In the genomic region with DNA sequence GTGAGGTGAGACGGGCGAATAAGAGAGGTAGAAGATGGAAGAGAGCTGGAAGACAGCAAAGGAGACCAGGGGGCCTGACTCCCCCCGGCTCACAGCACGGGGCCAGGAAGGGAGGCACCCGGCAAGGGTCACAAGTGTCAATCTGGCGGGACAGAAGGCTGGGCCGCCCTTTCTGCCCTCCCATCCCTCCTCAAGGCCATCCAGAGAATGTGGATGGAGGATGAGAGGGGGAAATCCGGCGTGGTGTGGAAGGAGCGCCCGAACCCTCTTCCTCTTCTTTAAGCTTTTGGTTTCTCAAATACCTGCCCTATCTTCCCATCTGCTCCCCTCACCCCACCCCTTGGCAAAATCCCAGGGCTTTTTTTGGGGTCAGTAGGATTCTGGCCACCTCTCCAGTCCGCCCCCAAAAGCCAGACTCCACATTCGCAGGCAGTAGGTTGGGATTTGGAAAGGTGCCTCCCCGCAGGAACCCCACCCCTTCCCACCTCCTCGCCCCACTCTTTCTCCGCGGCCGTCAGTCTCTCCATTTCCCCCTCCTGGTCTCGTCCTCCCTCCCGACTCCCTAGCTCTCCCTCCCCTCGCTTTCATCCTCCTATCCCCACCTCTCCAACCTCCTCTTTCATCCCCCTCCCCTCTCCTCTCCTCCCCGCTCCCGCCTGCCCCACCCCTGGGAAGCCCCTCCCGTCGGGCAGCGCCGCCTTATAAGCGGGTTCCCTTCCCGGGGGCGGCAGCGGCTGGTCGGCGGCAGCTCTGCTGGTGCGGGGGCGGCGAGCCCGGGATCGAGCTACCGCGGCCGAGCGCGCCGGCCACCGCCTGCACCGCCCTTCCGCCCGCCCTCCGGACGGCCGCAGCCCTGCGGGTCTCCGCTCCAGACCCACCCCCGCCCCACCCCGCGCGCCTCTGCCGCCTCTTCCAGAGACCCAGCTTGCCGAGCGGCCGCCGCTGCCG, we compare ENCODE assay signal across 8 cellular contexts. TPM values are rescaled to one million over a fixed set of nuclear protein-coding genes. Genes with fewer than 3 reads are reported as not detected.
DNase-seq lines count a peak whose midpoint lies in the region; ATAC-seq and TF ChIP-seq lines count a peak whose summit lies in the region.

A gene with protein sequence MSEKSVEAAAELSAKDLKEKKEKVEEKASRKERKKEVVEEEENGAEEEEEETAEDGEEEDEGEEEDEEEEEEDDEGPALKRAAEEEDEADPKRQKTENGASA (plus strand): TSS at position 730 of the 948 bp plus-strand sequence. CDS start 343 bp downstream, outside the sequence.

- DNase-seq in activated CD4-positive, alpha-beta T cell treated with anti-CD3 and anti-CD28 coated beads, Interleukin-2, amount 10 ng/mL, durations not matched to agents 24 days and 14 days: peak; percentile 85
- no peak for DNase-seq in activated CD4-positive, alpha-beta T cell treated with anti-CD3 and anti-CD28 coated beads, Interleukin-2, amount 50 U/mL, for 1 hour
- peak; percentile 60 for DNase-seq in NCI-H2029 treated with DMSO at 0.1 percent for 48 hours (lab: John Stamatoyannopoulos, UW)
- peak; percentile 86 for DNase-seq in WTC11 (ENCODE audit: low spot score)
- no peak for DNase-seq in esophagus squamous epithelium (lab: John Stamatoyannopoulos, UW)

- H3K36me3 ChIP-seq in esophagus squamous epithelium (peaks cover 4 to 14% (median 4%) of the 10 kb centered on the region in 3 donors), muscle layer of duodenum (ENCODE audit: control insufficient read depth in 1 of 2, insufficient read depth in 2 of 2, low read length in 2 of 2) (peaks cover 0 to 14% of the 10 kb centered on the region in 2 donors), urinary bladder (ENCODE audit: insufficient read depth) (no peaks in the 10 kb centered on the region)

- H3K27me3 ChIP-seq in esophagus squamous epithelium (no peaks in the 10 kb centered on the region), muscle layer of duodenum (ENCODE audit: low read depth, low read length) (no peaks in the 10 kb centered on the region)

- H3K4me3 ChIP-seq in esophagus squamous epithelium (peak within 1 kb of the TSS; percentile 73 to 85 (median 84)), muscle layer of duodenum (ENCODE audit: low read depth in 1 of 2, low read length in 2 of 2) (peak within 1 kb of the TSS; percentile 76 to 83), urinary bladder (ENCODE audit: low read depth, low read length) (peak within 1 kb of the TSS; percentile 89)

- no peak for TF ChIP-seq CTCF in WTC11 (IDR thresholded peaks at IDR 0.05)
- peak in 1 of 6 experiments; percentile 4 for TF ChIP-seq CTCF in esophagus squamous epithelium (IDR thresholded peaks at IDR 0.05)

- peaks cover 7% of the 10 kb centered on the region for H3K27me3 Mint-ChIP-seq in activated CD4-positive, alpha-beta T cell treated with anti-CD3 and anti-CD28 coated beads, Interleukin-2, amount 10 ng/mL, durations not matched to agents 24 days and 14 days
- peaks cover 7% of the 10 kb centered on the region for H3K27me3 Mint-ChIP-seq in WTC11 (ENCODE audit: low read depth)

- H3K4me1 ChIP-seq in esophagus squamous epithelium (peaks cover 41 to 74% (median 44%) of the 10 kb centered on the region in 3 donors), muscle layer of duodenum (ENCODE audit: control insufficient read depth in 1 of 2, insufficient read depth in 2 of 2, low read length in 2 of 2) (peaks cover 9 to 46% of the 10 kb centered on the region in 2 donors), urinary bladder (ENCODE audit: insufficient read depth) (no peaks in the 10 kb centered on the region)

- H3K27ac Mint-ChIP-seq in activated CD4-positive, alpha-beta T cell treated with anti-CD3 and anti-CD28 coated beads, Interleukin-2, amount 10 ng/mL, durations not matched to agents 24 days and 14 days: peak within 1 kb of the TSS; percentile 86
- H3K27ac Mint-ChIP-seq in WTC11: peak within 1 kb of the TSS; percentile 80

- peak in 2 of 4 donors; percentile 78 to 84 for TF ChIP-seq POLR2A in esophagus squamous epithelium (IDR thresholded peaks at IDR 0.05)

- WGBS in esophagus squamous epithelium, 2 donors: 4 to 6% methylated on average over 21 of the region's 63 CpGs
- WGBS in urinary bladder: 4% methylated on average over 63 of the region's 63 CpGs

- peak within 1 kb of the TSS; percentile 95 to 99 (median 98) for H3K27ac ChIP-seq in esophagus squamous epithelium
- H3K27ac ChIP-seq in muscle layer of duodenum (ENCODE audit: low read length): peak within 1 kb of the TSS; percentile 73
- H3K27ac ChIP-seq in urinary bladder (ENCODE audit: low read depth): peak within 1 kb of the TSS; percentile 89

- H3K9me3 ChIP-seq in esophagus squamous epithelium: no peaks in the 10 kb centered on the region
- H3K9me3 ChIP-seq in muscle layer of duodenum (ENCODE audit: control insufficient read depth in 1 of 2, low read length in 2 of 2): no peaks in the 10 kb centered on the region

- peak; percentile 29 for ATAC-seq in HG02588 (IDR thresholded peaks at IDR 0.05; ENCODE audit: unreplicated experiment)
- ATAC-seq in WTC11: peak; percentile 23

- intact Hi-C loops in activated CD4-positive, alpha-beta T cell treated with anti-CD3 and anti-CD28 coated beads, Interleukin-2, amount 10 ng/mL, durations not matched to agents 24 days and 14 days (cut with micrococcal nuclease): loop anchor here (1.0 to 5.0 kb wide), 4 partner anchors 9 to 107 kb away; a partner anchor contains a TSS
- intact Hi-C loops in esophagus squamous epithelium (cut with DNase I): no loop called here

- H3K4me3 Mint-ChIP-seq in activated CD4-positive, alpha-beta T cell treated with anti-CD3 and anti-CD28 coated beads, Interleukin-2, amount 10 ng/mL, durations not matched to agents 24 days and 14 days: peak within 1 kb of the TSS; percentile 86
- H3K4me3 Mint-ChIP-seq in WTC11: peak within 1 kb of the TSS; percentile 98

- POLR2A ChIA-PET in WTC11 (lab: Charles Lee): interaction anchor here (0.6 to 5.4 kb wide), 25 partner anchors 8 to 273 kb away, joined by 3 to 84 read pairs (median 5); a partner anchor contains a TSS

- H3K4me1 Mint-ChIP-seq in activated CD4-positive, alpha-beta T cell treated with anti-CD3 and anti-CD28 coated beads, Interleukin-2, amount 10 ng/mL, durations not matched to agents 24 days and 14 days: peaks cover 48% of the 10 kb centered on the region
- peaks cover 66% of the 10 kb centered on the region for H3K4me1 Mint-ChIP-seq in WTC11

- H3K36me3 Mint-ChIP-seq in activated CD4-positive, alpha-beta T cell treated with anti-CD3 and anti-CD28 coated beads, Interleukin-2, amount 10 ng/mL, durations not matched to agents 24 days and 14 days (ENCODE audit: low read depth): peaks cover 18% of the 10 kb centered on the region
- peaks cover 8% of the 10 kb centered on the region for H3K36me3 Mint-ChIP-seq in WTC11

- CTCF ChIA-PET in WTC11 (lab: Charles Lee): interaction anchor here (0.6 to 10.5 kb wide), 31 partner anchors 9 to 180 kb away, joined by 3 to 234 read pairs (median 5); a partner anchor contains a TSS

- H3K9me3 Mint-ChIP-seq in activated CD4-positive, alpha-beta T cell treated with anti-CD3 and anti-CD28 coated beads, Interleukin-2, amount 10 ng/mL, durations not matched to agents 24 days and 14 days: no peaks in the 10 kb centered on the region
- no peaks in the 10 kb centered on the region for H3K9me3 Mint-ChIP-seq in WTC11

TF ChIP-seq in WTC11, 78 proteins besides CTCF, POLR2A, EP300 and RAD21 (continues in another document):
- TF ChIP-seq, protein P1, sequence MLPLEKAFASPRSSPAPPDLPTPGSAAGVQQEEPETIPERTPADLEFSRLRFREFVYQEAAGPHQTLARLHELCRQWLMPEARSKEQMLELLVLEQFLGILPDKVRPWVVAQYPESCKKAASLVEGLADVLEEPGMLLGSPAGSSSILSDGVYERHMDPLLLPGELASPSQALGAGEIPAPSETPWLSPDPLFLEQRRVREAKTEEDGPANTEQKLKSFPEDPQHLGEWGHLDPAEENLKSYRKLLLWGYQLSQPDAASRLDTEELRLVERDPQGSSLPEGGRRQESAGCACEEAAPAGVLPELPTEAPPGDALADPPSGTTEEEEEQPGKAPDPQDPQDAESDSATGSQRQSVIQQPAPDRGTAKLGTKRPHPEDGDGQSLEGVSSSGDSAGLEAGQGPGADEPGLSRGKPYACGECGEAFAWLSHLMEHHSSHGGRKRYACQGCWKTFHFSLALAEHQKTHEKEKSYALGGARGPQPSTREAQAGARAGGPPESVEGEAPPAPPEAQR (CRISPR knock-in tag; IDR thresholded peaks at IDR 0.05): no peak
- no peak for TF ChIP-seq OVOL2 (CRISPR knock-in tag; IDR thresholded peaks at IDR 0.05; ENCODE audit: borderline replicate concordance)
- no peak for TF ChIP-seq ZNF121 (CRISPR knock-in tag; IDR thresholded peaks at IDR 0.05)
- no peak for TF ChIP-seq NFYB (CRISPR knock-in tag; conservative IDR thresholded peaks at IDR 0.05; ENCODE audit: low read depth)
- TF ChIP-seq ZNF138 (CRISPR knock-in tag; conservative IDR thresholded peaks at IDR 0.05): no peak
- TF ChIP-seq NFATC4 (CRISPR knock-in tag; IDR thresholded peaks at IDR 0.05): no peak; the same call in 1 of the 2 replicates
- TF ChIP-seq, protein P2, sequence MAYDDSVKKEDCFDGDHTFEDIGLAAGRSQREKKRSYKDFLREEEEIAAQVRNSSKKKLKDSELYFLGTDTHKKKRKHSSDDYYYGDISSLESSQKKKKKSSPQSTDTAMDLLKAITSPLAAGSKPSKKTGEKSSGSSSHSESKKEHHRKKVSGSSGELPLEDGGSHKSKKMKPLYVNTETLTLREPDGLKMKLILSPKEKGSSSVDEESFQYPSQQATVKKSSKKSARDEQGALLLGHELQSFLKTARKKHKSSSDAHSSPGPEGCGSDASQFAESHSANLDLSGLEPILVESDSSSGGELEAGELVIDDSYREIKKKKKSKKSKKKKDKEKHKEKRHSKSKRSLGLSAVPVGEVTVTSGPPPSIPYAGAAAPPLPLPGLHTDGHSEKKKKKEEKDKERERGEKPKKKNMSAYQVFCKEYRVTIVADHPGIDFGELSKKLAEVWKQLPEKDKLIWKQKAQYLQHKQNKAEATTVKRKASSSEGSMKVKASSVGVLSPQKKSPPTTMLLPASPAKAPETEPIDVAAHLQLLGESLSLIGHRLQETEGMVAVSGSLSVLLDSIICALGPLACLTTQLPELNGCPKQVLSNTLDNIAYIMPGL (CRISPR knock-in tag; IDR thresholded peaks at IDR 0.05): no peak
- no peak for TF ChIP-seq GTF2I (CRISPR knock-in tag; conservative IDR thresholded peaks at IDR 0.05)
- no peak for TF ChIP-seq TP53 (CRISPR knock-in tag; IDR thresholded peaks at IDR 0.05)

RNA-seq across cellular contexts. Expression of the gene that starts here (rescaled TPM):
- total RNA-seq in activated CD4-positive, alpha-beta T cell treated with anti-CD3 and anti-CD28 coated beads, Interleukin-2, amount 10 ng/mL, durations not matched to agents 24 days and 14 days: 245 and 267 TPM in 2 replicates
- total RNA-seq in WTC11 (2021) (370 to 539 TPM (median 525 TPM) in 3 replicates), esophagus squamous epithelium (100 to 1,000 TPM in 3 of 4 donors, 10 to 100 TPM in 1; 78.2 to 149 (median 123) TPM), urinary bladder (62.4 TPM)
- polyA plus RNA-seq in urinary bladder: 619 TPM

Comparison
In these comparisons a context has a peak if more than half of its experiments do, and no peak if none do; other contexts are left out.
1. DNase-seq: peak in activated CD4-positive, alpha-beta T cell treated with anti-CD3 and anti-CD28 coated beads, Interleukin-2, amount 10 ng/mL, durations not matched to agents 24 days and 14 days (single experiment), NCI-H2029 treated with DMSO at 0.1 percent for 48 hours (single experiment) and WTC11 (single experiment); none in activated CD4-positive, alpha-beta T cell treated with anti-CD3 and anti-CD28 coated beads, Interleukin-2, amount 50 U/mL, for 1 hour (single experiment) and esophagus squamous epithelium (single experiment).
2. Peak in every context shown above with its lines, with median percentiles within 50 percentile points of each other: H3K27ac ChIP-seq and H3K4me3 ChIP-seq.